In genomic region chr3:40978442-40978841, GRCh38 we compare ENCODE assay signal across 5 cellular contexts.
"Had no signal": no experiment of that assay in that cellular context is flagged by ENCODE, and none has a peak within 500 bp of the region (broad histone marks: within the 10 kb centered on the region; RNA-seq: fewer than 3 reads in every experiment).

No MANE protein-coding gene starts in this region.

- DNase-seq: IMR-90, KBM-7 had no signal

- ATAC-seq: HepG2, K562 had no signal

- H3K27ac Mint-ChIP-seq: IgD-negative memory B cell had no signal

- H3K4me3 Mint-ChIP-seq: IgD-negative memory B cell had no signal
